In the genomic region with DNA sequence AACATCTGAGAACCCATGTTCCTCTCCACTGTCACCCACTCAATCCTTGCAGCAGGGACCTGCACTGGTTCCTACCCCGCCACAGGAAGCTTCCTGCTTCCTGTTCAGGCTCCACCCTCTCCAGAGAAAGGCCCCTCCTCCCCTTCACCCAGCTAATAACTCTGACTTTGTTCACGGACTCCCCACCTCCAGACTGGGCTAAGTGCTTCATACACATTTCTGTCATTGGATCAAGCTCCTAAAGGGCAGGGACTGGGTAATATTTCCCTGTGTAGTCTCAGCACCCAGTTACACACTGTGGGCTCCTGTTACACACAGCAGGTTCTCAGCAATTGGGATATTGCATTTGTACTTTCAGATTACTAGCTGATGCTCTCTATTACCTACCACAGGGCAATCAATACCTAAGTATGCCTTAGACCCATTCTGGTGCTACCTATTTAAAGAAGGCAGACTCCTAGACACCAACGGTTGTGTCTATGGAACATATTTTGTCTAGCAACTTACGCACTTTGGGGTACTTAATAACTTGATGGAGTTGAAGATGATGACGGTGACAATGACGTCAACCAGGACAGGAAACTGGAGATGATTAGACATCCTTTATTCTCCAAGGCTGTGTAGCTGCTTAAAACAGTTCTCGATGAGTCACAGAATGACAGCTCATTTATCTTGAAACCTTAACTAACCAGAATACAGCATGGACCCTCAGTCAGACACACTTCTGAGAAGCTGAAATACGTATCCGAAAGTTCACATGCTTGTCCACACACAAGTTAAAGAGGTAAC, we compare ENCODE assay signal across 1 cellular context.
TF ChIP-seq lines count a peak whose summit lies in the region.

No MANE protein-coding gene starts in this region.

TF ChIP-seq in H1, 55 proteins besides CTCF, POLR2A, EP300 and RAD21:
- TF ChIP-seq CBX8 (IDR thresholded peaks at IDR 0.05; ENCODE audit: borderline replicate concordance, low read depth, low read length), result no peak
- TF ChIP-seq POLR2AphosphoS5 (IDR thresholded peaks at IDR 0.05; ENCODE audit: low read depth, low read length), result no peak
- TF ChIP-seq TAF1 (IDR thresholded peaks at IDR 0.05; ENCODE audit: low read depth, low read length), result no peak
- no peak for TF ChIP-seq SP4 (IDR thresholded peaks at IDR 0.05; ENCODE audit: low read length)
- no peak for TF ChIP-seq SRF (IDR thresholded peaks at IDR 0.05; ENCODE audit: low read depth, low read length)
- no peak for TF ChIP-seq SP2 (IDR thresholded peaks at IDR 0.05; ENCODE audit: low read length)
- no peak for TF ChIP-seq KDM5A (IDR thresholded peaks at IDR 0.05; ENCODE audit: low read length)
- no peak for TF ChIP-seq HDAC6 (IDR thresholded peaks at IDR 0.05; ENCODE audit: low read depth, low read length)
- no peak for TF ChIP-seq EZH2 (IDR thresholded peaks at IDR 0.05; ENCODE audit: low read depth, low read length, severe bottlenecking)
